8 cellular contexts compared by ENCODE assay signal in the genomic region with DNA sequence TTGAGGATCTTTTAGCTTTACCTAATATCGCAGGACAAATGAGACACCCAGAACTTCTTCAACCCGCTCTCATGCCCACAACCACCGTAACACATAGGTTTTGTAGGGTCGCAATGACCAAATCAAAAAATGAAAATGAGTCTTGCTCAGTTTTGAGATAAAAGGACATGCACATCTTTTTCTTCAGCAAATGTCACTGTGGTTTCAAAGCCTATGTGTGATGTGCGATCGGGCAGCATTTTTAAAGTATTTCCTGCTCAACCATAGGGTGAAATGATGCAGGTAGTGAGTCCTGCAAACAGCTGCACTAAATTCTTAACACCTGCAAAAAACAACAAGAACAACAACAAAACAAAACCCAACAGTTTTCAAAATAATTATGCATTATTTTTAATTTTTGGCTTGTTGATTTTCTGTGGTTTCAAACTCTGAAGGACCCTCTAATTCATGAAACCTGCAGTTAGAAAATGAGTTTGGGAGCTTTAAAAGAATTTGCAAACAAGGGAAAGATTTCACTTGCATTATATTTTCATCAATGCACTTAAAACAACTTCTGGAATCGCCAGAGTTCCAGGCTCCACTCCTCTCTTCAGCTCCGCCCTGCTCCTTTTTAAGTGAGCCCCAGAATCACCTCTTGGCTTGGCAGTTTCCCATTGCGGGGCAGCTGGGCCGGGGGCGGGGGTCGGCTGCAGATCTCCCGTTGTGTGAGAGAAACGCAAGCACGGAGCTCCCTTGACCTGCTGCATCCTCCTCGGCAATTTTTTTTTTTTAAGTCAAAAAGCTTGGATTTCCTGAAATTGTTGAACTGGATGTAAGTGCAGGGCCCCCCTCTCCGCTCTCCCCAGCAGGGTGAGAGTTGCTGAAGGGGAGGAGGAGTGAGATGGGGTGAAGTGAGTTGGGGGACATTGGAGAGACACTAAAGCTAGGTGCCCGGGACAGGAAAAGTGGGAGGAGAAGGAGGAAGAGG.
DNase-seq lines count a peak whose midpoint lies in the region; ATAC-seq and TF ChIP-seq lines count a peak whose summit lies in the region.

No MANE protein-coding gene starts in this region.

- no peak for DNase-seq in heart right ventricle
- DNase-seq in Right ventricle myocardium superior, result no peak
- DNase-seq in cardiac fibroblast (ENCODE audit: low read depth in 2 of 2), result no peak
- DNase-seq in vagina (ENCODE audit: extremely low spot score in 2 of 2), result no peak

- H3K27me3 ChIP-seq in heart right ventricle (peaks cover 0 to 25% (median 15%) of the 10 kb centered on the region in 7 donors), mucosa of stomach (ENCODE audit: control insufficient read depth, insufficient read depth, low read length) (peaks cover 5% of the 10 kb centered on the region), vagina (no peaks in the 10 kb centered on the region)

- H3K27ac ChIP-seq in heart right ventricle (peak overlapping the region in 4 of 10 donors; percentile 33 to 72 (median 54)), vagina (peak overlapping the region; percentile 83)

- intact Hi-C loops in heart right ventricle (cut with DNase I) (loop anchor here in 3 of 10 donors (5.0 to 10.0 kb wide), 3 partner anchors 79 to 102 kb away; no protein-coding TSS in a partner anchor), Right ventricle myocardium superior (cut with DNase I) (no loop called here), vagina (cut with DNase I) (no loop called here)

- 33 to 34% methylated on average over 18 of the region's 18 CpGs for WGBS in heart right ventricle, 2 donors

- H3K9ac ChIP-seq in mucosa of stomach (ENCODE audit: low read length), result peak overlapping the region; percentile 82

- H3K4me1 ChIP-seq in heart right ventricle (peaks cover 0 to 49% (median 14%) of the 10 kb centered on the region in 9 donors), mucosa of stomach (ENCODE audit: control insufficient read depth, insufficient read depth, low read length) (peaks cover 16% of the 10 kb centered on the region), vagina (peaks cover 25% of the 10 kb centered on the region)

- H3K36me3 ChIP-seq in heart right ventricle (peaks cover 0 to 5% (median 0%) of the 10 kb centered on the region in 9 donors), mucosa of stomach (ENCODE audit: control insufficient read depth, insufficient read depth, low read length) (no peaks in the 10 kb centered on the region), vagina (no peaks in the 10 kb centered on the region)

- ATAC-seq in heart right ventricle (peak in 2 of 8 donors; percentile 7 to 11), Right ventricle myocardium superior (ENCODE audit: poor library complexity) (no peak), HG03378 (IDR thresholded peaks at IDR 0.05; ENCODE audit: unreplicated experiment) (no peak), GM21619 (IDR thresholded peaks at IDR 0.05; ENCODE audit: unreplicated experiment) (no peak), HG03139 (IDR thresholded peaks at IDR 0.05; ENCODE audit: unreplicated experiment) (no peak)

- no peaks in the 10 kb centered on the region for H3K9me3 ChIP-seq in heart right ventricle
- no peaks in the 10 kb centered on the region for H3K9me3 ChIP-seq in mucosa of stomach (ENCODE audit: control insufficient read depth, low read length)
- no peaks in the 10 kb centered on the region for H3K9me3 ChIP-seq in vagina

- H3K4me3 ChIP-seq in heart right ventricle, result peak overlapping the region in 8 of 10 donors; percentile 65 to 88 (median 78)
- peak overlapping the region; percentile 88 to 91 for H3K4me3 ChIP-seq in cardiac fibroblast (replicated peaks in 1 of 2; ENCODE audit: low read depth in 2 of 2, low read length in 2 of 2)
- H3K4me3 ChIP-seq in mucosa of stomach (ENCODE audit: low read length), result peak overlapping the region; percentile 78
- H3K4me3 ChIP-seq in vagina, result peak overlapping the region; percentile 71 to 74

- TF ChIP-seq CTCF in heart right ventricle (IDR thresholded peaks at IDR 0.05), result no peak
- no peak for TF ChIP-seq CTCF in cardiac fibroblast (IDR thresholded peaks at IDR 0.05; ENCODE audit: low read depth, low read length)
- TF ChIP-seq CTCF in vagina (IDR thresholded peaks at IDR 0.05), result no peak

- TF ChIP-seq POLR2A in vagina (IDR thresholded peaks at IDR 0.05), result no peak
